ENCODE assay signal across 21 cellular contexts in genomic region chr21:27771938-27772505, GRCh38.
"Had no signal": no experiment of that assay in that cellular context is flagged by ENCODE, and none has a peak within 500 bp of the region (broad histone marks: within the 10 kb centered on the region; RNA-seq: fewer than 3 reads in every experiment).

No MANE protein-coding gene starts in this region.

- H3K4me1 ChIP-seq: esophagus squamous epithelium had no signal

- H3K4me3 ChIP-seq: esophagus squamous epithelium, psoas muscle, tibial artery had no signal

- H3K27ac Mint-ChIP-seq: activated CD8-positive, alpha-beta T cell treated with anti-CD3 and anti-CD28 coated beads, Interleukin-2, amount 10 ng/mL, durations not matched to agents 7 days and 5 days; activated naive CD4-positive, alpha-beta T cell treated with anti-CD3 and anti-CD28 coated beads, Interleukin-2, amount 50 U/mL, for 72 hours; activated T-cell treated with anti-CD3 and anti-CD28 coated beads, Interleukin-2, amount 50 U/mL, for 24 hours; activated T-helper 17 cell treated with anti-CD3 and anti-CD28 coated beads, Interleukin-2, amount 50 U/mL, for 72 hours; immature natural killer cell; natural killer cell treated with Interleukin-12 subunit alpha and Interleukin-12 subunit beta and Interleukin-15 and Interleukin-18, amount 100 ng/mL, for 72 hours had no signal

- H3K27me3 ChIP-seq: esophagus squamous epithelium, tibial artery had no signal

- H3K9me3 ChIP-seq: esophagus squamous epithelium, psoas muscle, tibial artery had no signal

- H3K36me3 ChIP-seq: esophagus squamous epithelium, tibial artery had no signal

- H3K27ac ChIP-seq: esophagus squamous epithelium, psoas muscle, tibial artery had no signal

- ATAC-seq: activated CD8-positive, alpha-beta T cell treated with anti-CD3 and anti-CD28 coated beads, Interleukin-2, amount 10 ng/mL, durations not matched to agents 7 days and 5 days; activated naive CD4-positive, alpha-beta T cell treated with anti-CD3 and anti-CD28 coated beads, Interleukin-2, amount 50 U/mL, for 72 hours; activated T-helper 17 cell treated with anti-CD3 and anti-CD28 coated beads, Interleukin-2, amount 50 U/mL, for 72 hours; left ventricle myocardium superior; natural killer cell treated with Interleukin-12 subunit alpha and Interleukin-12 subunit beta and Interleukin-15 and Interleukin-18, amount 100 ng/mL, for 72 hours; psoas muscle; right cardiac atrium; stimulated activated naive CD8-positive, alpha-beta T cell treated with anti-CD3 and anti-CD28 coated beads, Interleukin-15, Interleukin-2, amounts not matched to agents 100 U/mL and 50 U/mL, for 24 hours had no signal

- H3K27me3 Mint-ChIP-seq: activated T-cell treated with anti-CD3 and anti-CD28 coated beads, Interleukin-2, amount 50 U/mL, for 24 hours; activated T-helper 17 cell treated with anti-CD3 and anti-CD28 coated beads, Interleukin-2, amount 50 U/mL, for 72 hours; natural killer cell treated with Interleukin-12 subunit alpha and Interleukin-12 subunit beta and Interleukin-15 and Interleukin-18, amount 100 ng/mL, for 72 hours had no signal

- H3K4me1 Mint-ChIP-seq: activated T-helper 17 cell treated with anti-CD3 and anti-CD28 coated beads, Interleukin-2, amount 50 U/mL, for 72 hours; immature natural killer cell had no signal

- H3K4me3 Mint-ChIP-seq: activated CD8-positive, alpha-beta T cell treated with anti-CD3 and anti-CD28 coated beads, Interleukin-2, amount 10 ng/mL, durations not matched to agents 7 days and 5 days; activated T-cell treated with anti-CD3 and anti-CD28 coated beads, Interleukin-2, amount 50 U/mL, for 24 hours; activated T-helper 17 cell treated with anti-CD3 and anti-CD28 coated beads, Interleukin-2, amount 50 U/mL, for 72 hours; immature natural killer cell; natural killer cell treated with Interleukin-12 subunit alpha and Interleukin-12 subunit beta and Interleukin-15 and Interleukin-18, amount 100 ng/mL, for 72 hours had no signal

- H3K36me3 Mint-ChIP-seq: activated naive CD4-positive, alpha-beta T cell treated with anti-CD3 and anti-CD28 coated beads, Interleukin-2, amount 50 U/mL, for 72 hours; immature natural killer cell; natural killer cell treated with Interleukin-12 subunit alpha and Interleukin-12 subunit beta and Interleukin-15 and Interleukin-18, amount 100 ng/mL, for 72 hours had no signal

- DNase-seq: activated CD4-positive, alpha-beta T cell treated with anti-CD3 and anti-CD28 coated beads for 1 hour; activated CD4-positive, alpha-beta T cell treated with anti-CD3 and anti-CD28 coated beads, Interleukin-2, amount 50 U/mL, for 1 hour; activated CD8-positive, alpha-beta T cell treated with anti-CD3 and anti-CD28 coated beads, Interleukin-2, amount 10 ng/mL, durations not matched to agents 7 days and 5 days; activated T-cell treated with anti-CD3 and anti-CD28 coated beads, Interleukin-2, amount 50 U/mL, for 24 hours; central memory CD4-positive, alpha-beta T cell; effector memory CD4-positive, alpha-beta T cell; esophagus squamous epithelium; immature natural killer cell; kidney glomerular epithelial cell; left ventricle myocardium superior; midbrain; psoas muscle; right cardiac atrium; stimulated activated CD4-positive, alpha-beta T cell treated with anti-CD3 and anti-CD28 coated beads, Interleukin-12 subunit alpha, Interleukin-12 subunit beta, amount 100 ng/mL, for 4 hours; stimulated activated CD4-positive, alpha-beta T cell treated with anti-CD3 and anti-CD28 coated beads, Interleukin-4, amount 100 ng/mL, for 4 hours; stimulated activated naive CD8-positive, alpha-beta T cell treated with anti-CD3 and anti-CD28 coated beads, Interleukin-15, Interleukin-2, amounts not matched to agents 100 U/mL and 50 U/mL, for 24 hours; T-helper 1 cell; tibial artery had no signal
